1 cellular context compared by ENCODE assay signal in genomic region chr17:45426561-45426960, GRCh38.
TF ChIP-seq lines count a peak whose summit lies in the region.

No MANE protein-coding gene starts in this region.

TF ChIP-seq in H1, 55 proteins besides CTCF, POLR2A, EP300 and RAD21 (continued from another document):
- TF ChIP-seq MAFK (IDR thresholded peaks at IDR 0.05; ENCODE audit: low read depth, low read length) (no peak), CTBP2 (IDR thresholded peaks at IDR 0.05; ENCODE audit: borderline replicate concordance, insufficient read depth, insufficient read length, low read length) (no peak), POLR2AphosphoS5 (IDR thresholded peaks at IDR 0.05; ENCODE audit: low read depth, low read length) (no peak), SP1 (IDR thresholded peaks at IDR 0.05; ENCODE audit: low read depth, low read length) (no peak), SP2 (IDR thresholded peaks at IDR 0.05; ENCODE audit: low read length) (no peak)
TF ChIP-seq in H1: peak in this region for 0.
